In genomic region chr21:43884861-43885370, GRCh38 we compare ENCODE assay signal across 11 cellular contexts. TPM values are rescaled to one million over a fixed set of nuclear protein-coding genes. Genes with fewer than 3 reads are reported as not detected.
DNase-seq lines count a peak whose midpoint lies in the region; ATAC-seq and TF ChIP-seq lines count a peak whose summit lies in the region.
"Had no signal": no experiment of that assay in that cellular context is flagged by ENCODE, and none has a peak within 500 bp of the region (broad histone marks: within the 10 kb centered on the region; RNA-seq: fewer than 3 reads in every experiment).

No MANE protein-coding gene starts in this region.

- ATAC-seq in HCT116, result no peak
- ATAC-seq in left cardiac atrium, result peak; percentile 17 to 27
- ATAC-seq in GM21619 (IDR thresholded peaks at IDR 0.05; ENCODE audit: unreplicated experiment), result no peak
- ATAC-seq: gastroesophageal sphincter had no signal

- no peak for TF ChIP-seq RAD21 in HCT116 (IDR thresholded peaks at IDR 0.05; ENCODE audit: low read depth)

- H3K27ac ChIP-seq in HCT116 (ENCODE audit: low read depth, low read length) (peak overlapping the region; percentile 82), VCaP (0 out of 2 replicates have a peak overlapping the region, but pooled peaks have one; percentile 2), smooth muscle cell (ENCODE audit: low read depth) (peak overlapping the region; percentile 50)

- TF ChIP-seq CTCF in HCT116 (IDR thresholded peaks at IDR 0.05 in 2 of 3, conservative IDR thresholded peaks at IDR 0.05 in 1 of 3; ENCODE audit: borderline replicate concordance in 1 of 3, insufficient read depth in 1 of 3, low read depth in 2 of 3, low read length in 2 of 3), result no peak
- TF ChIP-seq CTCF in VCaP (conservative IDR thresholded peaks at IDR 0.05), result no peak
- TF ChIP-seq CTCF in smooth muscle cell (IDR thresholded peaks at IDR 0.05; ENCODE audit: borderline replicate concordance, insufficient read depth, poor library complexity, severe bottlenecking), result no peak
- TF ChIP-seq CTCF in lower leg skin (IDR thresholded peaks at IDR 0.05), result no peak

- CTCF ChIA-PET in HCT116 (lab: Charles Lee), result no interaction called here

- H3K9me3 ChIP-seq in HCT116 (ENCODE audit: control insufficient read depth in 1 of 2, insufficient read depth in 1 of 2, low read depth in 1 of 2, low read length in 2 of 2) (no peaks in the 10 kb centered on the region), smooth muscle cell (replicated peaks; ENCODE audit: low read depth) (no peaks in the 10 kb centered on the region)
- H3K9me3 ChIP-seq: gastroesophageal sphincter, lower lobe of right lung had no signal

- peak overlapping the region; percentile 81 for H3K4me2 ChIP-seq in HCT116 (ENCODE audit: low read length)
- H3K4me2 ChIP-seq in smooth muscle cell, result peak overlapping the region; percentile 78

- H3K27me3 ChIP-seq in HCT116 (ENCODE audit: insufficient read depth, low read length) (no peaks in the 10 kb centered on the region), smooth muscle cell (ENCODE audit: low read depth) (no peaks in the 10 kb centered on the region)
- H3K27me3 ChIP-seq: gastroesophageal sphincter had no signal

- H2AFZ ChIP-seq in HCT116 (ENCODE audit: low read depth, low read length, poor library complexity, severe bottlenecking) (no peak overlapping the region), smooth muscle cell (ENCODE audit: low read depth) (no peak overlapping the region)

- POLR2A ChIA-PET in HCT116 (lab: Charles Lee), result interaction anchor here (0.9 kb wide), 1 partner anchor 11 kb away, joined by 7 read pairs; no protein-coding TSS in a partner anchor

- BruUV-seq in HCT116 (replicated peaks; lab: Mats Ljungman, UMichigan), result no TSS peak

- peaks cover 6% of the 10 kb centered on the region for H3F3A ChIP-seq in smooth muscle cell (ENCODE audit: low read depth)

- H3K9me2 ChIP-seq in HCT116 (ENCODE audit: insufficient read depth), result no peaks in the 10 kb centered on the region

- DNase-seq in HCT116 (ENCODE audit: low read depth, low spot score) (no peak), left cardiac atrium (peak; percentile 39), smooth muscle cell (lab: John Stamatoyannopoulos, UW; ENCODE audit: unreplicated experiment) (no peak), lower leg skin (ENCODE audit: low spot score in 2 of 2) (no peak), DMS 273 treated with DMSO at 0.1 percent for 48 hours (lab: John Stamatoyannopoulos, UW) (no peak)
- DNase-seq: lower lobe of right lung, NCI-H1417 treated with DMSO at 0.1 percent for 48 hours, T-helper 9 cell had no signal

- TF ChIP-seq POLR2A in HCT116 (IDR thresholded peaks at IDR 0.05; ENCODE audit: borderline replicate concordance, extremely low read depth, insufficient read depth, insufficient read length), result no peak
- no peak for TF ChIP-seq POLR2A in lower leg skin (IDR thresholded peaks at IDR 0.05)

- peaks cover 33% of the 10 kb centered on the region; the same call in 1 of the 2 replicates for H3K79me2 ChIP-seq in HCT116 (ENCODE audit: insufficient read depth, low read length)
- peaks cover 45% of the 10 kb centered on the region for H3K79me2 ChIP-seq in smooth muscle cell (ENCODE audit: low read depth)

- WGBS in smooth muscle cell (ENCODE audit: low lambda C conversion rate), result 74% methylated on average over 16 of the region's 16 CpGs
- 73 to 79% methylated on average over 16 of the region's 16 CpGs for WGBS in lower leg skin, 2 donors

- H3K36me3 ChIP-seq in HCT116 (ENCODE audit: control insufficient read depth in 1 of 2, insufficient read depth in 2 of 2, low read length in 2 of 2) (no peaks in the 10 kb centered on the region), smooth muscle cell (ENCODE audit: low read depth) (no peaks in the 10 kb centered on the region)

- H3K4me3 ChIP-seq in HCT116 (replicated peaks in 1 of 2; ENCODE audit: low read depth in 1 of 2, low read length in 2 of 2), result no peak overlapping the region
- no peak overlapping the region for H3K4me3 ChIP-seq in smooth muscle cell
- no peak overlapping the region for H3K4me3 ChIP-seq in lower leg skin (ENCODE audit: low read depth, poor library complexity, severe bottlenecking)
- H3K4me3 ChIP-seq: gastroesophageal sphincter, lower lobe of right lung had no signal

- H3K4me1 ChIP-seq in HCT116 (ENCODE audit: control insufficient read depth in 1 of 2, insufficient read depth in 2 of 2, low read length in 2 of 2) (peaks cover 37 to 48% of the 10 kb centered on the region in 2 experiments), smooth muscle cell (ENCODE audit: low read depth) (peaks cover 9% of the 10 kb centered on the region)

- RAD21 ChIA-PET in HCT116 (lab: Charles Lee; ENCODE audit: low non-redundant PET in 1 of 2, low total read pairs in 2 of 2, uncharacterized antibody in 2 of 2, unreplicated experiment in 2 of 2), result no interaction called here

- H4K20me1 ChIP-seq in HCT116 (ENCODE audit: insufficient read depth), result 0 out of 2 replicates have a peak, but pooled peaks cover 3% of the 10 kb centered on the region
- H4K20me1 ChIP-seq in smooth muscle cell (ENCODE audit: low read depth), result peaks cover 86% of the 10 kb centered on the region

- H3K9ac ChIP-seq in HCT116 (ENCODE audit: low read length), result peak overlapping the region; percentile 53
- H3K9ac ChIP-seq in smooth muscle cell (ENCODE audit: low read depth), result no peak overlapping the region

- intact Hi-C loops in HCT116 (cut with micrococcal nuclease), result no loop called here
- intact Hi-C loops in left cardiac atrium (cut with DNase I), result no loop called here
- intact Hi-C loops in lower leg skin (cut with DNase I; ENCODE audit: low total_unique reads), result no loop called here

TF ChIP-seq in HCT116, 20 proteins besides CTCF, POLR2A, EP300 and RAD21 (continues in another document):
- no peak for TF ChIP-seq EGR1 (IDR thresholded peaks at IDR 0.05; ENCODE audit: low read depth)
- no peak for TF ChIP-seq CEBPB (IDR thresholded peaks at IDR 0.05; ENCODE audit: low read depth)
- TF ChIP-seq EZH2phosphoT487 (IDR thresholded peaks at IDR 0.05; ENCODE audit: borderline replicate concordance), result no peak
- TF ChIP-seq TCF7L2 (IDR thresholded peaks at IDR 0.05; ENCODE audit: borderline replicate concordance, extremely low read depth, insufficient read depth, insufficient read length), result no peak
- no peak for TF ChIP-seq YY1 (IDR thresholded peaks at IDR 0.05; ENCODE audit: extremely low read depth, insufficient replicate concordance, low read depth, low read length)
- no peak for TF ChIP-seq ATF3 (IDR thresholded peaks at IDR 0.05)
- TF ChIP-seq ELF1 (IDR thresholded peaks at IDR 0.05; ENCODE audit: borderline replicate concordance, low read depth), result no peak
- no peak for TF ChIP-seq CBX3 (IDR thresholded peaks at IDR 0.05; ENCODE audit: low read depth)
- TF ChIP-seq ZBTB33 (IDR thresholded peaks at IDR 0.05; ENCODE audit: extremely low read depth, insufficient replicate concordance, low read length), result no peak
- no peak for TF ChIP-seq MAX (IDR thresholded peaks at IDR 0.05)
- TF ChIP-seq ZFX (IDR thresholded peaks at IDR 0.05), result no peak
- no peak for TF ChIP-seq JUND (IDR thresholded peaks at IDR 0.05)
- TF ChIP-seq SIN3A (IDR thresholded peaks at IDR 0.05; ENCODE audit: low read depth), result no peak
- TF ChIP-seq SP1 (IDR thresholded peaks at IDR 0.05; ENCODE audit: low read depth), result no peak
- no peak for TF ChIP-seq EZH2 (IDR thresholded peaks at IDR 0.05)
- no peak for TF ChIP-seq SRF (IDR thresholded peaks at IDR 0.05; ENCODE audit: low read depth)

RNA-seq across cellular contexts. Expression of gene AGPAT3, which starts 19.9 kb away (rescaled TPM):
- total RNA-seq in HCT116 (2021; ENCODE audit: unreplicated experiment), result 54.1 TPM
- polyA plus RNA-seq in HCT116 (2012), result 32.3 and 38.2 TPM in 2 replicates
- total RNA-seq in left cardiac atrium, result 10 to 100 TPM; 65.1 to 69.4 TPM
- 12.1 and 17.2 TPM in 2 replicates for total RNA-seq in smooth muscle cell
- 10.9 and 17.4 TPM in 2 replicates for polyA plus RNA-seq in smooth muscle cell
- 10 to 100 TPM; 32.1 to 58.8 (median 48.7) TPM for total RNA-seq in lower leg skin

Comparison
In these comparisons a context has a peak if more than half of its experiments do, and no peak if none do; other contexts are left out.
1. ATAC-seq: peak in left cardiac atrium (2 of 2); none in HCT116 (single experiment) and GM21619 (single experiment).
2. H3K27ac ChIP-seq: peak in every context shown above with its lines; median percentile 82 in HCT116; 50 in smooth muscle cell; 2 in VCaP.